In genomic region chr14:81385824-81386223, GRCh38 we compare ENCODE assay signal across 17 cellular contexts. TPM values are rescaled to one million over a fixed set of nuclear protein-coding genes. Genes with fewer than 3 reads are reported as not detected.
"Had no signal": no experiment of that assay in that cellular context is flagged by ENCODE, and none has a peak within 500 bp of the region (broad histone marks: within the 10 kb centered on the region; RNA-seq: fewer than 3 reads in every experiment).

No MANE protein-coding gene starts in this region.

- H3K27ac Mint-ChIP-seq: activated naive CD8-positive, alpha-beta T cell treated with anti-CD3 and anti-CD28 coated beads, Interleukin-2, amount 10 ng/mL, durations not matched to agents 7 days and 5 days; activated T-helper 1 cell treated with anti-CD3 and anti-CD28 coated beads, Interleukin-12 subunit alpha, Interleukin-12 subunit beta, Interleukin-2, Interleukin-4 antibody, amounts not matched to agents 30 ng/mL and 10 ng/mL and 1 ng/mL, durations not matched to agents 14 hours and 24 hours and 36 hours; natural killer cell; stimulated activated naive CD8-positive, alpha-beta T cell treated with anti-CD3 and anti-CD28 coated beads, Interleukin-15, Interleukin-2, amounts not matched to agents 100 ng/mL and 50 ng/mL, for 24 hours; T-helper 1 cell treated with Interleukin-12 subunit alpha and Interleukin-12 subunit beta and Interleukin-4 antibody, amounts not matched to agents 30 μg/mL and 1 μg/mL, for 36 hours had no signal

- H3K27me3 ChIP-seq: body of pancreas, dorsolateral prefrontal cortex, right atrium auricular region, upper lobe of right lung had no signal

- H3K27me3 Mint-ChIP-seq: stimulated activated naive CD8-positive, alpha-beta T cell treated with anti-CD3 and anti-CD28 coated beads, Interleukin-15, Interleukin-2, amounts not matched to agents 100 ng/mL and 50 ng/mL, for 24 hours had no signal

- H3K4me1 Mint-ChIP-seq: activated naive CD8-positive, alpha-beta T cell treated with anti-CD3 and anti-CD28 coated beads, Interleukin-2, amount 10 ng/mL, durations not matched to agents 7 days and 5 days; natural killer cell had no signal

- ATAC-seq: body of pancreas, left colon, lower lobe of right lung, natural killer cell, upper lobe of right lung had no signal

- H3K27ac ChIP-seq: body of pancreas, lower lobe of right lung, right atrium auricular region, upper lobe of right lung had no signal

- H3K9me3 Mint-ChIP-seq: activated naive CD8-positive, alpha-beta T cell treated with anti-CD3 and anti-CD28 coated beads, Interleukin-2, amount 10 ng/mL, durations not matched to agents 7 days and 5 days; activated T-helper 1 cell treated with anti-CD3 and anti-CD28 coated beads, Interleukin-12 subunit alpha, Interleukin-12 subunit beta, Interleukin-2, Interleukin-4 antibody, amounts not matched to agents 30 ng/mL and 10 ng/mL and 1 ng/mL, durations not matched to agents 14 hours and 24 hours and 36 hours; natural killer cell; stimulated activated naive CD8-positive, alpha-beta T cell treated with anti-CD3 and anti-CD28 coated beads, Interleukin-15, Interleukin-2, amounts not matched to agents 100 ng/mL and 50 ng/mL, for 24 hours; T-helper 1 cell treated with Interleukin-12 subunit alpha and Interleukin-12 subunit beta and Interleukin-4 antibody, amounts not matched to agents 30 μg/mL and 1 μg/mL, for 36 hours had no signal

- H3K36me3 Mint-ChIP-seq: activated naive CD8-positive, alpha-beta T cell treated with anti-CD3 and anti-CD28 coated beads, Interleukin-2, amount 10 ng/mL, durations not matched to agents 7 days and 5 days; natural killer cell had no signal

- DNase-seq: activated CD4-positive, alpha-beta T cell treated with anti-CD3 and anti-CD28 coated beads, Interleukin-2, amount 50 U/mL, for 48 hours; activated naive CD4-positive, alpha-beta T cell treated with Interleukin-2 at 50 U/mL for 16 hours; activated naive CD8-positive, alpha-beta T cell treated with anti-CD3 and anti-CD28 coated beads, Interleukin-2, amount 10 ng/mL, durations not matched to agents 7 days and 5 days; amygdala; body of pancreas; caudate nucleus; dorsolateral prefrontal cortex; left colon; lower lobe of right lung; natural killer cell; occipital lobe; upper lobe of right lung had no signal

- H3K4me3 Mint-ChIP-seq: activated naive CD8-positive, alpha-beta T cell treated with anti-CD3 and anti-CD28 coated beads, Interleukin-2, amount 10 ng/mL, durations not matched to agents 7 days and 5 days; activated T-helper 1 cell treated with anti-CD3 and anti-CD28 coated beads, Interleukin-12 subunit alpha, Interleukin-12 subunit beta, Interleukin-2, Interleukin-4 antibody, amounts not matched to agents 30 ng/mL and 10 ng/mL and 1 ng/mL, durations not matched to agents 14 hours and 24 hours and 36 hours; natural killer cell; stimulated activated naive CD8-positive, alpha-beta T cell treated with anti-CD3 and anti-CD28 coated beads, Interleukin-15, Interleukin-2, amounts not matched to agents 100 ng/mL and 50 ng/mL, for 24 hours; T-helper 1 cell treated with Interleukin-12 subunit alpha and Interleukin-12 subunit beta and Interleukin-4 antibody, amounts not matched to agents 30 μg/mL and 1 μg/mL, for 36 hours had no signal

RNA-seq across cellular contexts. Expression of gene STON2, which starts 14.3 kb away (rescaled TPM):
- total RNA-seq: activated naive CD8-positive, alpha-beta T cell treated with anti-CD3 and anti-CD28 coated beads, Interleukin-2, amount 10 ng/mL, durations not matched to agents 7 days and 5 days; fibroblast of villous mesenchyme had no signal
